Comparison of ENCODE assay signal across 8 cellular contexts in genomic region chr12:90909069-90909676, GRCh38. TPM values are rescaled to one million over a fixed set of nuclear protein-coding genes. Genes with fewer than 3 reads are reported as not detected.
DNase-seq lines count a peak whose midpoint lies in the region; ATAC-seq, FAIRE-seq and TF ChIP-seq lines count a peak whose summit lies in the region.

No MANE protein-coding gene starts in this region.

- H3K4me1 ChIP-seq in lower lobe of right lung: no peaks in the 10 kb centered on the region

- FAIRE-seq in GM12892 (lab: Jason Lieb, UNC): peak; percentile 44
- no peak for FAIRE-seq in bronchial epithelial cell (lab: Jason Lieb, UNC)

- no peak for TF ChIP-seq POLR2A in GM12892 (IDR thresholded peaks at IDR 0.05; ENCODE audit: low read depth, low read length)

- DNase-seq in GM12892 (ENCODE audit: insufficient read length) (no peak), NCI-H446 treated with DMSO at 0.1 percent for 48 hours (lab: John Stamatoyannopoulos, UW) (peak; percentile 15), bronchial epithelial cell (ENCODE audit: low read depth) (peak; percentile 50), lower lobe of right lung (no peak)

- H3K9me3 ChIP-seq in lower lobe of right lung: no peaks in the 10 kb centered on the region

- TF ChIP-seq CTCF in 22Rv1 (IDR thresholded peaks at IDR 0.05) (peak; percentile 96), bronchial epithelial cell (IDR thresholded peaks at IDR 0.05; ENCODE audit: insufficient read depth, low read length, severe bottlenecking) (peak; percentile 61), lower lobe of right lung (IDR thresholded peaks at IDR 0.05) (peak; percentile 52)

- H3K36me3 ChIP-seq in bronchial epithelial cell (ENCODE audit: control insufficient read depth, insufficient read depth, low read length) (no peaks in the 10 kb centered on the region), lower lobe of right lung (no peaks in the 10 kb centered on the region)

- H3K4me3 ChIP-seq in bronchial epithelial cell (ENCODE audit: low read depth, low read length) (no peak overlapping the region), lower lobe of right lung (no peak overlapping the region)

- peak; percentile 41 to 43 for ATAC-seq in lower lobe of right lung
- ATAC-seq in GM19467 (IDR thresholded peaks at IDR 0.05; ENCODE audit: unreplicated experiment): no peak
- no peak for ATAC-seq in HG03139 (IDR thresholded peaks at IDR 0.05; ENCODE audit: unreplicated experiment)
- ATAC-seq in HG02981 (IDR thresholded peaks at IDR 0.05; ENCODE audit: unreplicated experiment): no peak

- H3K27me3 ChIP-seq in bronchial epithelial cell (ENCODE audit: control insufficient read depth, insufficient read depth, low read length) (no peaks in the 10 kb centered on the region), lower lobe of right lung (ENCODE audit: low read depth) (no peaks in the 10 kb centered on the region)

- intact Hi-C loops in lower lobe of right lung (cut with DNase I): no loop called here

- H3K27ac ChIP-seq in 22Rv1 (no peak overlapping the region), lower lobe of right lung (no peak overlapping the region)

RNA-seq across cellular contexts. Expression of gene CCER1, which starts 45.8 kb away (rescaled TPM):
- not detected for polyA plus RNA-seq in GM12892 (2012; ENCODE audit: missing spikeins)
- total RNA-seq in bronchial epithelial cell (not detected in 2 replicates), lower lobe of right lung (not detected)

Comparison
In these comparisons a context has a peak if more than half of its experiments do, and no peak if none do; other contexts are left out.
1. DNase-seq: peak in NCI-H446 treated with DMSO at 0.1 percent for 48 hours (single experiment) and bronchial epithelial cell (single experiment); none in GM12892 (single experiment) and lower lobe of right lung (single experiment).
2. ATAC-seq: peak in lower lobe of right lung (2 of 2); none in GM19467 (single experiment), HG03139 (single experiment) and HG02981 (single experiment).
3. Peak in every context shown above with its lines, with median percentiles within 50 percentile points of each other: CTCF ChIP-seq.